18 cellular contexts compared by ENCODE assay signal in genomic region chr11:32566527-32566926, GRCh38. TPM values are rescaled to one million over a fixed set of nuclear protein-coding genes. Genes with fewer than 3 reads are reported as not detected.
A peak's percentile ranks its signal among the peaks of the same experiment; 100 is the strongest.
DNase-seq lines count a peak whose midpoint lies in the region; ATAC-seq and TF ChIP-seq lines count a peak whose summit lies in the region.
"Had no signal": no experiment of that assay in that cellular context is flagged by ENCODE, and none has a peak within 500 bp of the region (broad histone marks: within the 10 kb centered on the region; RNA-seq: fewer than 3 reads in every experiment).

No MANE protein-coding gene starts in this region.

- H2AFZ ChIP-seq in MM.1S (ENCODE audit: low read length) (peak overlapping the region; percentile 35; the same call in 1 of the 2 replicates), GM23338 (no peak overlapping the region)

- H3K9ac ChIP-seq in MM.1S (ENCODE audit: low read length), result no peak overlapping the region
- H3K9ac ChIP-seq: BLaER1 had no signal

- H3K9me2 ChIP-seq in MM.1S (replicated peaks; ENCODE audit: insufficient read depth, low read length), result no peaks in the 10 kb centered on the region
- H3K9me2 ChIP-seq in GM23338 (ENCODE audit: insufficient read depth), result peaks cover 6% of the 10 kb centered on the region; the same call in 1 of the 2 replicates

- no peaks in the 10 kb centered on the region for H4K20me1 ChIP-seq in MM.1S (ENCODE audit: insufficient read depth, low read length)
- H4K20me1 ChIP-seq in GM23338 (replicated peaks; ENCODE audit: insufficient read depth), result no peaks in the 10 kb centered on the region
- H4K20me1 ChIP-seq: BLaER1 had no signal

- H3K36me3 ChIP-seq in CD8-positive, alpha-beta T cell (ENCODE audit: insufficient read depth, low read length), result no peaks in the 10 kb centered on the region
- H3K36me3 ChIP-seq in MM.1S (replicated peaks; ENCODE audit: insufficient read depth, low read length) (no peaks in the 10 kb centered on the region), GM23338 (ENCODE audit: insufficient read depth) (no peaks in the 10 kb centered on the region)
- H3K36me3 ChIP-seq: BLaER1, HAP-1, SJSA1 had no signal

- no peaks in the 10 kb centered on the region for H3K27me3 ChIP-seq in CD8-positive, alpha-beta T cell (ENCODE audit: insufficient read depth, low read length)
- H3K27me3 ChIP-seq in MM.1S (replicated peaks; ENCODE audit: insufficient read depth, low read length), result no peaks in the 10 kb centered on the region
- 0 out of 2 replicates have a peak, but pooled peaks cover 8% of the 10 kb centered on the region for H3K27me3 ChIP-seq in GM23338 (ENCODE audit: insufficient read depth)
- H3K27me3 ChIP-seq: BLaER1 had no signal

- H3K9me3 Mint-ChIP-seq in activated CD4-positive, alpha-beta T cell treated with anti-CD3 and anti-CD28 coated beads for 36 hours (ENCODE audit: low read depth), result no peaks in the 10 kb centered on the region
- H3K9me3 Mint-ChIP-seq in CD8-positive, alpha-beta T cell, result no peaks in the 10 kb centered on the region
- H3K9me3 Mint-ChIP-seq in effector memory CD8-positive, alpha-beta T cell, result no peaks in the 10 kb centered on the region
- H3K9me3 Mint-ChIP-seq in GM23338, result no peaks in the 10 kb centered on the region

- peaks cover 4% of the 10 kb centered on the region for H3K27me3 Mint-ChIP-seq in activated CD4-positive, alpha-beta T cell treated with anti-CD3 and anti-CD28 coated beads for 36 hours
- H3K27me3 Mint-ChIP-seq in CD8-positive, alpha-beta T cell (ENCODE audit: low read depth), result peaks cover 11% of the 10 kb centered on the region
- H3K27me3 Mint-ChIP-seq in effector memory CD8-positive, alpha-beta T cell, result peaks cover 14 to 16% of the 10 kb centered on the region in 2 donors
- peaks cover 9% of the 10 kb centered on the region for H3K27me3 Mint-ChIP-seq in GM23338 (ENCODE audit: insufficient read depth, low read depth, poor library complexity)

- no peaks in the 10 kb centered on the region for H3K4me1 ChIP-seq in CD8-positive, alpha-beta T cell (ENCODE audit: insufficient read depth, low read length)
- H3K4me1 ChIP-seq in MM.1S (ENCODE audit: low read length) (no peaks in the 10 kb centered on the region), GM23338 (ENCODE audit: insufficient read depth) (peaks cover 3% of the 10 kb centered on the region)
- H3K4me1 ChIP-seq: HAP-1, SJSA1 had no signal

- POLR2A ChIA-PET in activated CD4-positive, alpha-beta T cell treated with anti-CD3 and anti-CD28 coated beads for 36 hours (lab: Charles Lee), result no interaction called here
- POLR2A ChIA-PET in CD8-positive, alpha-beta T cell (lab: Charles Lee), result no interaction called here

- H3K9me3 ChIP-seq in CD8-positive, alpha-beta T cell (ENCODE audit: low read length), result no peaks in the 10 kb centered on the region
- H3K9me3 ChIP-seq in MM.1S (replicated peaks; ENCODE audit: insufficient read depth, low read length), result no peaks in the 10 kb centered on the region
- H3K9me3 ChIP-seq: BLaER1, HAP-1, SJSA1 had no signal

- no peak overlapping the region for H3K27ac ChIP-seq in CD8-positive, alpha-beta T cell (ENCODE audit: low read depth, low read length)
- no peak overlapping the region for H3K27ac ChIP-seq in MM.1S (ENCODE audit: low read length)
- H3K27ac ChIP-seq in GM23338 (ENCODE audit: low read depth), result no peak overlapping the region
- H3K27ac ChIP-seq: BLaER1, HL-60, SJSA1 had no signal

- H3K79me2 ChIP-seq in MM.1S (ENCODE audit: low read length) (no peaks in the 10 kb centered on the region), GM23338 (replicated peaks; ENCODE audit: insufficient read depth) (no peaks in the 10 kb centered on the region)

- no peak overlapping the region for H3K4me3 Mint-ChIP-seq in activated CD4-positive, alpha-beta T cell treated with anti-CD3 and anti-CD28 coated beads for 36 hours
- H3K4me3 Mint-ChIP-seq in CD8-positive, alpha-beta T cell, result peak overlapping the region; percentile 15
- peak overlapping the region; percentile 33 to 51 for H3K4me3 Mint-ChIP-seq in effector memory CD8-positive, alpha-beta T cell
- H3K4me3 Mint-ChIP-seq in GM23338, result no peak overlapping the region

- peaks cover 13% of the 10 kb centered on the region for H3K4me1 Mint-ChIP-seq in activated CD4-positive, alpha-beta T cell treated with anti-CD3 and anti-CD28 coated beads for 36 hours
- H3K4me1 Mint-ChIP-seq in CD8-positive, alpha-beta T cell (ENCODE audit: low read depth), result peaks cover 13% of the 10 kb centered on the region
- H3K4me1 Mint-ChIP-seq in effector memory CD8-positive, alpha-beta T cell (ENCODE audit: low read depth in 2 of 2), result peaks cover 2 to 12% of the 10 kb centered on the region in 2 donors
- peaks cover 12% of the 10 kb centered on the region for H3K4me1 Mint-ChIP-seq in GM23338

- intact Hi-C loops in activated CD4-positive, alpha-beta T cell treated with anti-CD3 and anti-CD28 coated beads for 36 hours (cut with DNase I, micrococcal nuclease), result no loop called here
- intact Hi-C loops in CD8-positive, alpha-beta T cell (cut with DNase I, micrococcal nuclease), result no loop called here
- intact Hi-C loops in posterior vena cava (cut with DNase I), result no loop called here

- no peak overlapping the region for H3K4me3 ChIP-seq in CD8-positive, alpha-beta T cell (ENCODE audit: low read depth, low read length)
- H3K4me3 ChIP-seq in MM.1S (ENCODE audit: low read length) (no peak overlapping the region), GM23338 (no peak overlapping the region)
- H3K4me3 ChIP-seq: BLaER1, HAP-1, SJSA1 had no signal

- CTCF ChIA-PET in activated CD4-positive, alpha-beta T cell treated with anti-CD3 and anti-CD28 coated beads for 36 hours (lab: Charles Lee), result no interaction called here
- CTCF ChIA-PET in CD8-positive, alpha-beta T cell (lab: Charles Lee), result no interaction called here

- peak; percentile 70 for ATAC-seq in activated CD4-positive, alpha-beta T cell treated with anti-CD3 and anti-CD28 coated beads for 36 hours
- no peak for ATAC-seq in CD8-positive, alpha-beta T cell
- ATAC-seq in effector memory CD8-positive, alpha-beta T cell (replicated peaks), result no peak
- ATAC-seq in GM23338, result no peak
- ATAC-seq in HG03097 (IDR thresholded peaks at IDR 0.05; ENCODE audit: low FRiP score, unreplicated experiment), result no peak

- TF ChIP-seq CTCF in CD8-positive, alpha-beta T cell (IDR thresholded peaks at IDR 0.05), result no peak
- no peak for TF ChIP-seq CTCF in MM.1S (IDR thresholded peaks at IDR 0.05; ENCODE audit: low read length)
- no peak for TF ChIP-seq CTCF in GM23338 (conservative IDR thresholded peaks at IDR 0.05; ENCODE audit: low read depth in 2 of 2)

- no peak overlapping the region for H3K27ac Mint-ChIP-seq in activated CD4-positive, alpha-beta T cell treated with anti-CD3 and anti-CD28 coated beads for 36 hours
- H3K27ac Mint-ChIP-seq in CD8-positive, alpha-beta T cell, result no peak overlapping the region
- peak overlapping the region; percentile 22 to 33 for H3K27ac Mint-ChIP-seq in effector memory CD8-positive, alpha-beta T cell
- no peak overlapping the region for H3K27ac Mint-ChIP-seq in GM23338

- H3F3A ChIP-seq in MM.1S (ENCODE audit: insufficient read depth, low read length) (no peaks in the 10 kb centered on the region), GM23338 (replicated peaks; ENCODE audit: low read depth) (no peaks in the 10 kb centered on the region)

- DNase-seq in activated CD4-positive, alpha-beta T cell treated with anti-CD3 and anti-CD28 coated beads for 36 hours, result peak; percentile 25
- DNase-seq in activated CD4-positive, alpha-beta T cell treated with anti-CD3 and anti-CD28 coated beads for 48 hours, result no peak
- no peak for DNase-seq in CD8-positive, alpha-beta T cell
- DNase-seq in MM.1S (no peak), GM23338 (ENCODE audit: low spot score) (no peak), posterior vena cava (ENCODE audit: low spot score) (no peak)
- DNase-seq in effector memory CD8-positive, alpha-beta T cell, result no peak
- DNase-seq: 8988T, GF-D8, NCI-H1048, NCI-H1436 treated with DMSO at 0.1 percent for 48 hours, NCI-H2029 treated with DMSO at 0.1 percent for 48 hours, NCI-H748 treated with DMSO at 0.1 percent for 48 hours had no signal

- H3K4me2 ChIP-seq in MM.1S (ENCODE audit: low read depth, low read length) (no peak overlapping the region), GM23338 (no peak overlapping the region)
- H3K4me2 ChIP-seq: BLaER1 had no signal

- H3K36me3 Mint-ChIP-seq in activated CD4-positive, alpha-beta T cell treated with anti-CD3 and anti-CD28 coated beads for 36 hours (ENCODE audit: low read depth), result no peaks in the 10 kb centered on the region
- H3K36me3 Mint-ChIP-seq in CD8-positive, alpha-beta T cell, result no peaks in the 10 kb centered on the region
- H3K36me3 Mint-ChIP-seq in effector memory CD8-positive, alpha-beta T cell (ENCODE audit: insufficient read depth), result no peaks in the 10 kb centered on the region
- H3K36me3 Mint-ChIP-seq in GM23338 (ENCODE audit: low read depth), result no peaks in the 10 kb centered on the region

TF ChIP-seq in GM23338, 12 proteins besides CTCF, POLR2A, EP300 and RAD21 (continues in another document):
- TF ChIP-seq JUNB (IDR thresholded peaks at IDR 0.05; ENCODE audit: unreplicated experiment), result no peak
- TF ChIP-seq ZNF114 (CRISPR knock-in tag; IDR thresholded peaks at IDR 0.05), result no peak
- TF ChIP-seq EZH2 (IDR thresholded peaks at IDR 0.05; ENCODE audit: low read depth, unreplicated experiment), result no peak
- TF ChIP-seq ETS1 (IDR thresholded peaks at IDR 0.05), result no peak

RNA-seq across cellular contexts. Expression of gene EIF3M, which starts 17.1 kb away (rescaled TPM):
- total RNA-seq in activated CD4-positive, alpha-beta T cell treated with anti-CD3 and anti-CD28 coated beads for 36 hours, result 100 to 1,000 TPM; 392 to 408 TPM
- 100 to 1,000 TPM; 269 to 274 TPM for total RNA-seq in CD8-positive, alpha-beta T cell
- 635 and 714 TPM in 2 replicates for total RNA-seq in GM23338 (2014; rRNA removed; shearing (Covaris generic))
- 601 and 667 TPM in 2 replicates for polyA plus RNA-seq in GM23338 (2016; fragmentation: Nextera tagmentation; extraction: Ambion mirVana)
- 100 to 1,000 TPM; 125 to 145 TPM for total RNA-seq in posterior vena cava

Comparison
In these comparisons a context has a peak if more than half of its experiments do, and no peak if none do; other contexts are left out.
1. H3K27ac Mint-ChIP-seq: peak in effector memory CD8-positive, alpha-beta T cell (2 of 2); none in activated CD4-positive, alpha-beta T cell treated with anti-CD3 and anti-CD28 coated beads for 36 hours (single experiment), CD8-positive, alpha-beta T cell (single experiment) and GM23338 (single experiment).
2. H3K4me3 Mint-ChIP-seq: peak in CD8-positive, alpha-beta T cell (single experiment) and effector memory CD8-positive, alpha-beta T cell (2 of 2); none in activated CD4-positive, alpha-beta T cell treated with anti-CD3 and anti-CD28 coated beads for 36 hours (single experiment) and GM23338 (single experiment).